ENCODE assay signal across 23 cellular contexts in the genomic region with DNA sequence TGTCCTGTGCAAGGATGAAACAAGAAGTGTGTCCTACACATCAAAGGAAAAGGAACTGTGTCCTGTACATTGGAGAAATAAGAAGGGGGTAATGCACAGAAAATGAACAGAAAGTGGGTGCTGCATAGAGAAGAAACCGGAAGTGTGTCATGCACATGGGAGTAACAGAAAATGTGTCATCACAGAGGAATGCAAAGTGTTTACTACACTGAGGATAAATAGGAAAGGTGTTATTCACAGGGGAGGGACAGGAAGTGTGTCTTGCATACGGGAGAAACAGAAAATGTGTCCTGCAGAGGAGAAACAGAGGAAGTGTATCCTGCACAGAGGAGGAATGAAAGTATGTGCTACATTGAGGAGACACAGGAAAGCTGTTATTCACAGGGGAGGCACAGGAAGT.
"Had no signal": no experiment of that assay in that cellular context is flagged by ENCODE, and none has a peak within 500 bp of the region (broad histone marks: within the 10 kb centered on the region; RNA-seq: fewer than 3 reads in every experiment).

No MANE protein-coding gene starts in this region.

- H3K4me1 ChIP-seq: heart left ventricle, right atrium auricular region, sigmoid colon, testis, tibial nerve, upper lobe of right lung, vagina had no signal

- H3K4me3 ChIP-seq: dorsolateral prefrontal cortex, heart left ventricle, right atrium auricular region, sigmoid colon, skin epidermis, testis, tibial nerve, upper lobe of right lung, vagina had no signal

- H3K27ac Mint-ChIP-seq: mesothelial cell of epicardium; natural killer cell; stimulated activated naive B cell treated with anti-CD40 and anti-IgM and Interleukin-4, amounts not matched to agents 10 μg/mL and 1 μg/mL and 100 μg/mL, for 72 hours; stimulated activated naive CD8-positive, alpha-beta T cell treated with anti-CD3 and anti-CD28 coated beads, Interleukin-15, amount 100 ng/mL, for 72 hours had no signal

- H3K4me1 Mint-ChIP-seq: mesothelial cell of epicardium; neural crest cell; stimulated activated naive B cell treated with anti-CD40 and anti-IgM and Interleukin-4, amounts not matched to agents 10 μg/mL and 1 μg/mL and 100 μg/mL, for 72 hours had no signal

- FAIRE-seq: endometrium had no signal

- H3K36me3 ChIP-seq: heart left ventricle, right atrium auricular region, sigmoid colon, tibial nerve, upper lobe of right lung, vagina had no signal

- H3K27ac ChIP-seq: dorsolateral prefrontal cortex, heart left ventricle, right atrium auricular region, sigmoid colon, skin epidermis, testis, tibial nerve, upper lobe of right lung, vagina had no signal

- H3K36me3 Mint-ChIP-seq: mesothelial cell of epicardium, natural killer cell had no signal

- H3K9me3 ChIP-seq: heart left ventricle, right atrium auricular region, sigmoid colon, testis, tibial nerve, upper lobe of right lung, vagina had no signal

- H3K4me3 Mint-ChIP-seq: mesothelial cell of epicardium; natural killer cell; neural crest cell; stimulated activated naive B cell treated with anti-CD40 and anti-IgM and Interleukin-4, amounts not matched to agents 10 μg/mL and 1 μg/mL and 100 μg/mL, for 72 hours; stimulated activated naive CD8-positive, alpha-beta T cell treated with anti-CD3 and anti-CD28 coated beads, Interleukin-15, amount 100 ng/mL, for 72 hours had no signal

- H3K27me3 ChIP-seq: dorsolateral prefrontal cortex, heart left ventricle, right atrium auricular region, sigmoid colon, testis, tibial nerve, upper lobe of right lung, vagina had no signal

- H3K9me3 Mint-ChIP-seq: mesothelial cell of epicardium, neural crest cell had no signal

- ATAC-seq: heart left ventricle, natural killer cell, upper lobe of right lung had no signal

- DNase-seq: cortex of kidney; dorsolateral prefrontal cortex; effector CD8-positive, alpha-beta T cell; erythroblast; foreskin melanocyte; heart left ventricle; hippocampal formation; natural killer cell; posterior cingulate gyrus; sigmoid colon; stimulated activated CD4-positive, alpha-beta T cell treated with anti-CD3 and anti-CD28 coated beads, Interleukin-2, amount 100 ng/mL, for 24 hours; stimulated activated CD4-positive, alpha-beta T cell treated with anti-CD3 and anti-CD28 coated beads, Interleukin-4, amount 100 ng/mL, for 4 hours; stimulated activated naive B cell treated with anti-CD40 and anti-IgM and Interleukin-4, amounts not matched to agents 10 μg/mL and 1 μg/mL and 100 μg/mL, for 72 hours; stimulated activated naive CD8-positive, alpha-beta T cell treated with anti-CD3 and anti-CD28 coated beads, Interleukin-15, amount 100 ng/mL, for 72 hours; testis; upper lobe of right lung had no signal

- H3K27me3 Mint-ChIP-seq: stimulated activated naive B cell treated with anti-CD40 and anti-IgM and Interleukin-4, amounts not matched to agents 10 μg/mL and 1 μg/mL and 100 μg/mL, for 72 hours; stimulated activated naive CD8-positive, alpha-beta T cell treated with anti-CD3 and anti-CD28 coated beads, Interleukin-15, amount 100 ng/mL, for 72 hours had no signal
